In genomic region chr7:128417071-128417470, GRCh38 we compare ENCODE assay signal across 6 cellular contexts. TPM values are rescaled to one million over a fixed set of nuclear protein-coding genes. Genes with fewer than 3 reads are reported as not detected.
"Had no signal": no experiment of that assay in that cellular context is flagged by ENCODE, and none has a peak within 500 bp of the region (broad histone marks: within the 10 kb centered on the region; RNA-seq: fewer than 3 reads in every experiment).

No MANE protein-coding gene starts in this region.

- H3K4me1 Mint-ChIP-seq: GM23338, H9 had no signal

- H3K4me3 ChIP-seq: GM23338, K562 had no signal

- H2AFZ ChIP-seq: GM23338 had no signal

- ATAC-seq: GM23338, K562 had no signal

- H3K4me2 ChIP-seq: GM23338 had no signal

- DNase-seq: H9, HCEC 1CT, IMR-90 had no signal

- H3K27ac Mint-ChIP-seq: GM23338 had no signal

- H3K4me3 Mint-ChIP-seq: GM23338, H9 had no signal

RNA-seq across cellular contexts. Expression of gene PRRT4, which starts 55.6 kb away (rescaled TPM):
- total RNA-seq: HT-29, IMR-90, K562 had no signal
